Comparison of ENCODE assay signal across 15 cellular contexts in the genomic region with DNA sequence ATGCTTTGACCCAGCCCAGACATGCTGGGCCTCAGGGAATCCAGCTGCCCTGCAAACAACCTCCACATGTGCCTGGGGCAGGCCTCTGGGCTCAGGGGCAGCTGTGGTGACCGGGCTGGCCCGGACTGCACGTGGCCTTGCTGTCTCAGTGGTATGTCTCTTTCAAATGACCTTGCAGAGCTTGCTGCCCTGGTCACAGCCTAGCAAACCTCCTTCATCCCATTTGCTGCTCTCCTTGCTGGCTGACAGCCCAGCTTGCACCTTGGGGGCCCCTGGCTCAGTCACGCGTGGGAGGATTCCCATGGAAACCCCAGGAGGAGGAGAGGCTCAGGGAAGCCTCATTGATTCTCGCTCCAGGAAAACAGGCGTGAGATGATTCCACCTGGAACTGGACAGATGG. TPM values are rescaled to one million over a fixed set of nuclear protein-coding genes. Genes with fewer than 3 reads are reported as not detected.
DNase-seq lines count a peak whose midpoint lies in the region; ATAC-seq and TF ChIP-seq lines count a peak whose summit lies in the region.
"Had no signal": no experiment of that assay in that cellular context is flagged by ENCODE, and none has a peak within 500 bp of the region (broad histone marks: within the 10 kb centered on the region; RNA-seq: fewer than 3 reads in every experiment).

No MANE protein-coding gene starts in this region.

- 79 to 93% methylated on average over 4 to 7 of the region's 7 CpGs for WGBS in endodermal cell (ENCODE audit: insufficient coverage in 1 of 2, insufficient read length in 1 of 2), 2 experiments

- H3K36me3 Mint-ChIP-seq in endodermal cell (ENCODE audit: low read depth), result peaks cover 4% of the 10 kb centered on the region
- H3K36me3 Mint-ChIP-seq: naive B cell; stimulated activated memory B cell treated with anti-CD40 and anti-IgM and Interleukin-4, amounts not matched to agents 10 μg/mL and 1 μg/mL and 100 μg/mL, for 72 hours; T-cell had no signal

- ATAC-seq in GM21786 (IDR thresholded peaks at IDR 0.05; ENCODE audit: unreplicated experiment) (no peak), HG02981 (IDR thresholded peaks at IDR 0.05; ENCODE audit: unreplicated experiment) (no peak)
- ATAC-seq: stimulated activated memory B cell treated with anti-CD40 and anti-IgM and Interleukin-4, amounts not matched to agents 10 μg/mL and 1 μg/mL and 100 μg/mL, for 72 hours; T-cell had no signal

- no peak overlapping the region for H3K4me3 ChIP-seq in endodermal cell (ENCODE audit: low read length)
- no peak overlapping the region for H3K4me3 ChIP-seq in osteoblast (ENCODE audit: insufficient read depth, low read length)
- H3K4me3 ChIP-seq: upper lobe of left lung had no signal

- no peaks in the 10 kb centered on the region for H4K20me1 ChIP-seq in osteoblast (ENCODE audit: insufficient read depth, low read length)

- intact Hi-C loops in posterior cingulate gyrus (cut with DNase I), result no loop called here

- H3K4me1 ChIP-seq in endodermal cell (ENCODE audit: control insufficient read depth, insufficient read depth, low read length), result no peaks in the 10 kb centered on the region
- no peaks in the 10 kb centered on the region for H3K4me1 ChIP-seq in osteoblast (ENCODE audit: insufficient read depth, low read length)

- H3K4me2 ChIP-seq in osteoblast (ENCODE audit: insufficient read depth, low read length), result no peak overlapping the region

- peaks cover 5% of the 10 kb centered on the region for H3K9me3 Mint-ChIP-seq in endodermal cell
- H3K9me3 Mint-ChIP-seq: stimulated activated memory B cell treated with anti-CD40 and anti-IgM and Interleukin-4, amounts not matched to agents 10 μg/mL and 1 μg/mL and 100 μg/mL, for 72 hours; T-cell had no signal

- no peaks in the 10 kb centered on the region for H3K27me3 ChIP-seq in endodermal cell (ENCODE audit: control insufficient read depth, insufficient read depth, low read length, poor library complexity, severe bottlenecking)
- H3K27me3 ChIP-seq in osteoblast (ENCODE audit: insufficient read depth, low read length), result peaks cover 29% of the 10 kb centered on the region

- H3K27ac Mint-ChIP-seq in endodermal cell, result no peak overlapping the region
- H3K27ac Mint-ChIP-seq: naive B cell; stimulated activated memory B cell treated with anti-CD40 and anti-IgM and Interleukin-4, amounts not matched to agents 10 μg/mL and 1 μg/mL and 100 μg/mL, for 72 hours; T-cell had no signal

- H3K4me1 Mint-ChIP-seq in endodermal cell, result peaks cover 8% of the 10 kb centered on the region

- no peak overlapping the region for H2AFZ ChIP-seq in osteoblast (ENCODE audit: low read length)

- peak overlapping the region; percentile 88 for H3K27ac ChIP-seq in endodermal cell (ENCODE audit: low read depth, low read length)
- no peak overlapping the region for H3K27ac ChIP-seq in osteoblast (ENCODE audit: low read depth, low read length)
- H3K27ac ChIP-seq: upper lobe of left lung had no signal

- H3K79me2 ChIP-seq in osteoblast (ENCODE audit: insufficient read depth, low read length), result no peaks in the 10 kb centered on the region

- peaks cover 9% of the 10 kb centered on the region for H3K9me3 ChIP-seq in endodermal cell (ENCODE audit: control insufficient read depth, low read length)
- no peaks in the 10 kb centered on the region for H3K9me3 ChIP-seq in osteoblast (ENCODE audit: low read depth, low read length)
- H3K9me3 ChIP-seq: upper lobe of left lung had no signal

- H3K27me3 Mint-ChIP-seq in endodermal cell (ENCODE audit: insufficient read depth), result peaks cover 39% of the 10 kb centered on the region

- no peak overlapping the region for H3K9ac ChIP-seq in endodermal cell (ENCODE audit: extremely low read depth, low read length, poor library complexity, severe bottlenecking)

- H3K36me3 ChIP-seq in endodermal cell (ENCODE audit: control insufficient read depth, insufficient read depth, low read length), result no peaks in the 10 kb centered on the region
- no peaks in the 10 kb centered on the region for H3K36me3 ChIP-seq in osteoblast (ENCODE audit: insufficient read depth, low read length)
- H3K36me3 ChIP-seq: upper lobe of left lung had no signal

- no peak overlapping the region for H3K4me3 Mint-ChIP-seq in endodermal cell
- H3K4me3 Mint-ChIP-seq: stimulated activated memory B cell treated with anti-CD40 and anti-IgM and Interleukin-4, amounts not matched to agents 10 μg/mL and 1 μg/mL and 100 μg/mL, for 72 hours; T-cell had no signal

- peak; percentile 77 for DNase-seq in DMS 273 treated with DMSO at 0.1 percent for 48 hours (lab: John Stamatoyannopoulos, UW)
- DNase-seq in NCI-H146 treated with DMSO at 0.1 percent for 48 hours (lab: John Stamatoyannopoulos, UW; ENCODE audit: unreplicated experiment), result peak; percentile 55
- DNase-seq in endodermal cell, result no peak
- peak; percentile 56 for DNase-seq in osteoblast (ENCODE audit: insufficient read length, low spot score, missing footprints)
- DNase-seq in posterior cingulate gyrus, result no peak
- DNase-seq in NCI-H2029 treated with DMSO at 0.1 percent for 48 hours (lab: John Stamatoyannopoulos, UW), result no peak
- DNase-seq: activated CD4-positive, CD25-positive, alpha-beta regulatory T cell; activated naive CD4-positive, alpha-beta T cell treated with Interleukin-2 at 50 U/mL for 16 hours; naive B cell; NCI-H510A treated with DMSO at 0.1 percent for 48 hours; T-cell had no signal

- TF ChIP-seq CTCF in endodermal cell (conservative IDR thresholded peaks at IDR 0.05), result no peak
- no peak for TF ChIP-seq CTCF in osteoblast (IDR thresholded peaks at IDR 0.05; ENCODE audit: extremely low read depth, low read depth, low read length)

RNA-seq across cellular contexts. Expression of gene SPSB4, which starts 5.6 kb away (rescaled TPM):
- 1 to 10 TPM; 7.5 to 8.2 TPM for total RNA-seq in endodermal cell
- polyA plus RNA-seq in endodermal cell (2013, experiment 1 of 2), result 28.1 TPM
- 26.5 TPM for polyA plus RNA-seq in endodermal cell (2013, experiment 2 of 2)
- total RNA-seq in osteoblast, result not detected in 2 replicates
- total RNA-seq: T-cell had no signal

Comparison
In these comparisons a context has a peak if more than half of its experiments do, and no peak if none do; other contexts are left out.
1. DNase-seq: peak in DMS 273 treated with DMSO at 0.1 percent for 48 hours (single experiment), NCI-H146 treated with DMSO at 0.1 percent for 48 hours (single experiment) and osteoblast (single experiment); none in endodermal cell (single experiment), posterior cingulate gyrus (0 of 10) and NCI-H2029 treated with DMSO at 0.1 percent for 48 hours (single experiment).